Comparison of ENCODE assay signal across 8 cellular contexts in genomic region chr12:26629864-26630263, GRCh38.
DNase-seq lines count a peak whose midpoint lies in the region; ATAC-seq and TF ChIP-seq lines count a peak whose summit lies in the region.

No MANE protein-coding gene starts in this region.

- peak; percentile 49 for TF ChIP-seq CTCF in fibroblast of villous mesenchyme (IDR thresholded peaks at IDR 0.05; ENCODE audit: insufficient read depth, low read depth, low read length)
- TF ChIP-seq CTCF in progenitor cell of endocrine pancreas (IDR thresholded peaks at IDR 0.05; ENCODE audit: unreplicated experiment): peak; percentile 28
- TF ChIP-seq CTCF in RWPE1 (conservative IDR thresholded peaks at IDR 0.05; ENCODE audit: low read depth): no peak

- H3K27ac Mint-ChIP-seq in progenitor cell of endocrine pancreas: no peak overlapping the region

- H3K27me3 ChIP-seq in SJSA1 (replicated peaks): no peaks in the 10 kb centered on the region

- H3K27me3 Mint-ChIP-seq in progenitor cell of endocrine pancreas: no peaks in the 10 kb centered on the region

- H3K4me1 ChIP-seq in SJSA1 (replicated peaks): peaks cover 65% of the 10 kb centered on the region

- peaks cover 3% of the 10 kb centered on the region for H3K4me1 Mint-ChIP-seq in progenitor cell of endocrine pancreas (ENCODE audit: low read depth)

- H3K4me3 Mint-ChIP-seq in progenitor cell of endocrine pancreas (ENCODE audit: low read depth): no peak overlapping the region

- POLR2A ChIA-PET in RWPE1 (lab: Yijun Ruan, JAX; ENCODE audit: low non-redundant PET): no interaction called here

- H3K9me3 Mint-ChIP-seq in progenitor cell of endocrine pancreas (ENCODE audit: low read depth): peaks cover under 1% of the 10 kb centered on the region

- H3K27ac ChIP-seq in SJSA1 (peak overlapping the region; percentile 93), RWPE1 (no peak overlapping the region)

- CTCF ChIA-PET in RWPE1 (lab: Yijun Ruan, JAX): no interaction called here

- DNase-seq in EH (ENCODE audit: low read depth) (peak; percentile 58), SJSA1 (ENCODE audit: low read depth in 1 of 2, low spot score in 2 of 2) (peak in 1 of 2 experiments; percentile 65), fibroblast of villous mesenchyme (ENCODE audit: low read depth) (peak; percentile 65), progenitor cell of endocrine pancreas (ENCODE audit: low spot score, unreplicated experiment) (no peak), SIG-M5 (lab: John Stamatoyannopoulos, UW) (no peak), NCI-H748 treated with DMSO at 0.1 percent for 48 hours (lab: John Stamatoyannopoulos, UW) (no peak), RWPE1 (ENCODE audit: low spot score) (no peak)

- H3K36me3 Mint-ChIP-seq in progenitor cell of endocrine pancreas (ENCODE audit: insufficient read depth): peaks cover 6% of the 10 kb centered on the region

- peaks cover 35% of the 10 kb centered on the region for H3K36me3 ChIP-seq in SJSA1

- H3K9me3 ChIP-seq in SJSA1 (replicated peaks): no peaks in the 10 kb centered on the region

- H3K4me3 ChIP-seq in SJSA1: peak overlapping the region; percentile 17
- peak overlapping the region; percentile 26 for H3K4me3 ChIP-seq in fibroblast of villous mesenchyme (ENCODE audit: low read depth, low read length)

- ATAC-seq in GM19397 (IDR thresholded peaks at IDR 0.05; ENCODE audit: unreplicated experiment): no peak

Comparison
In these comparisons a context has a peak if more than half of its experiments do, and no peak if none do; other contexts are left out.
1. DNase-seq: peak in EH (single experiment) and fibroblast of villous mesenchyme (single experiment); none in progenitor cell of endocrine pancreas (single experiment), SIG-M5 (single experiment), NCI-H748 treated with DMSO at 0.1 percent for 48 hours (single experiment) and RWPE1 (single experiment).